Comparison of ENCODE assay signal across 9 cellular contexts in genomic region chr3:15300318-15301078, GRCh38. TPM values are rescaled to one million over a fixed set of nuclear protein-coding genes. Genes with fewer than 3 reads are reported as not detected.
A peak's percentile ranks its signal among the peaks of the same experiment; 100 is the strongest.
DNase-seq lines count a peak whose midpoint lies in the region; ATAC-seq lines count a peak whose summit lies in the region.
"Had no signal": no experiment of that assay in that cellular context is flagged by ENCODE, and none has a peak within 500 bp of the region (broad histone marks: within the 10 kb centered on the region; RNA-seq: fewer than 3 reads in every experiment).

No MANE protein-coding gene starts in this region.

- peak; percentile 100 for DNase-seq in A172 (ENCODE audit: low spot score)
- peak; percentile 68 for DNase-seq in HCEC 1CT
- DNase-seq in amniotic epithelial cell (ENCODE audit: low read depth) = peak; percentile 85
- DNase-seq in kidney tubule cell (ENCODE audit: low spot score) = peak; percentile 92
- DNase-seq in hippocampal formation (lab: John Stamatoyannopoulos, UW) = no peak
- DNase-seq in dedifferentiated amniotic fluid mesenchymal stem cell (ENCODE audit: extremely low spot score) = no peak
- DNase-seq: stimulated activated CD4-positive, alpha-beta T cell treated with anti-CD3 and anti-CD28 coated beads, Interleukin-15, amount 100 ng/mL, for 24 hours had no signal

- ATAC-seq in GM21447 (IDR thresholded peaks at IDR 0.05; ENCODE audit: unreplicated experiment) (no peak), HG03439 (IDR thresholded peaks at IDR 0.05; ENCODE audit: unreplicated experiment) (no peak)

RNA-seq across cellular contexts. Expression of gene SH3BP5, which starts 31.9 kb away (rescaled TPM):
- total RNA-seq in A172 (2014; rRNA removed; shearing (Covaris generic)) = 85.4 and 90.2 TPM in 2 replicates

Comparison
In these comparisons a context has a peak if more than half of its experiments do, and no peak if none do; other contexts are left out.
1. DNase-seq: peak in A172 (single experiment), HCEC 1CT (single experiment), amniotic epithelial cell (single experiment) and kidney tubule cell (single experiment); none in hippocampal formation (0 of 2) and dedifferentiated amniotic fluid mesenchymal stem cell (single experiment).